In the genomic region with DNA sequence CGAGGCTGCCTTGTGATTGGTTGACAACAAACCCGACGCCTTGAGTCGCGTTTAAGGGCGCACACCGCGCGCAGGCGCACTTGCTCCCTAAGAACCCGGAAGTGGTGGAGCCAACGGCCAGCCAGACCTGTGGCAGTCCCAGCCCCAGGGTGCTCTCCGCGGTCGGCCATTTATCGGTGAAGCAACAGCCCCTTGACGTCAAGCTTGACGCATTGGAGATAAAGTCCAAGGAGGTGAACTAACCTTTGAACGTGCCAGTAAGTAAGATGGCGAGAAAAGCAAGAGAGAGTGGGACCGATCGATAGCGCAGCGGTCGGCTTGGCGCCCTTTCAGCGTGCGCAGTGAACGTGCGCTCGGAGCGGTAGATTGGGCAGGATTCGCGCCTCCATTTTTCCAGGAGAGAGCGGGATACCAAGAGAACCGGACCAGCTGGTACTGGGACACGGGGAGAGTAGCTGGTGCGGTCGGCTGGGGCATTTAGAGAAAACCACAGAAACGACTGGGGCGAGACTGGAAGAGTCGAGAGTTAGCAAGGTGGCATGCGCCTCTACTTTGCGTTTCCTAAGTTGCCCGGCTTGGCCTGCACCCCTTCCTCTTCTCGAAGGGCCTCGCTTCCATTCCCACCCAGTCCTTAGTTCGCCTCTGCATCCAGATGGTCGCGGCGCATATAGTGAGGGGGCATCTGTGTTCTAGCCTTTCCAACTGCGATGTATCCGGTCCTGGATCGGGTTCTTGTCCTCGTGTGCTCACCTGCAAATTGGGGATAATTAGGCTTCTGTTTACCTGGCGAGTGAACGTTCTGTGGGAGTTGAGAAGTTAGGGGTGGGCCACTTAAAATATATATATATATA, we compare ENCODE assay signal across 8 cellular contexts. TPM values are rescaled to one million over a fixed set of nuclear protein-coding genes. Genes with fewer than 3 reads are reported as not detected.
DNase-seq lines count a peak whose midpoint lies in the region; ATAC-seq and TF ChIP-seq lines count a peak whose summit lies in the region.

A gene (plus strand): TSS at position 364 of the 851 bp plus-strand sequence. CDS start 2,908 bp downstream, outside the sequence.

- peak; percentile 54 for TF ChIP-seq POLR2A in GM19193 (IDR thresholded peaks at IDR 0.05; ENCODE audit: extremely low read depth, insufficient read depth, insufficient read length)

- H3K27me3 ChIP-seq in kidney epithelial cell (ENCODE audit: control insufficient read depth, insufficient read depth, low read length): no peaks in the 10 kb centered on the region

- ATAC-seq in HG03439 (IDR thresholded peaks at IDR 0.05; ENCODE audit: unreplicated experiment): peak; percentile 93

- peak; percentile 100 for DNase-seq in AG20443 (ENCODE audit: low spot score)
- peak; percentile 97 for DNase-seq in NCI-H510A treated with DMSO at 0.1 percent for 48 hours (lab: John Stamatoyannopoulos, UW)
- peak; percentile 98 to 99 for DNase-seq in activated CD4-positive, alpha-beta T cell treated with anti-CD3 and anti-CD28 coated beads for 24 hours (ENCODE audit: low read depth in 2 of 2)
- peak; percentile 100 for DNase-seq in chondrocyte (ENCODE audit: low spot score)
- peak; percentile 98 for DNase-seq in kidney epithelial cell (ENCODE audit: low read depth)
- DNase-seq in stimulated activated CD4-positive, alpha-beta T cell treated with anti-CD3 and anti-CD28 coated beads, Interleukin-1b, Interleukin-23, amount 100 ng/mL, for 1 hour (ENCODE audit: low read depth in 2 of 2): peak; percentile 96 to 97

- peak within 1 kb of the TSS; percentile 87 for H3K4me3 ChIP-seq in kidney epithelial cell (ENCODE audit: low read depth, low read length)

- no peaks in the 10 kb centered on the region for H3K9me3 Mint-ChIP-seq in chondrocyte (ENCODE audit: low read depth)

- peaks cover 12% of the 10 kb centered on the region for H3K4me1 Mint-ChIP-seq in chondrocyte (ENCODE audit: low read depth)

- no peaks in the 10 kb centered on the region for H3K36me3 ChIP-seq in kidney epithelial cell (ENCODE audit: control insufficient read depth, insufficient read depth, low read length)

- peak within 1 kb of the TSS; percentile 58 for H3K27ac Mint-ChIP-seq in chondrocyte (ENCODE audit: unreplicated experiment)

- no peak within 1 kb of the TSS for H3K4me3 Mint-ChIP-seq in chondrocyte (ENCODE audit: unreplicated experiment)

- TF ChIP-seq CTCF in chondrocyte (IDR thresholded peaks at IDR 0.05) (no peak), kidney epithelial cell (IDR thresholded peaks at IDR 0.05; ENCODE audit: insufficient read depth, low read length, poor library complexity, severe bottlenecking) (no peak)

- H3K36me3 Mint-ChIP-seq in chondrocyte (ENCODE audit: low read depth): peaks cover 7% of the 10 kb centered on the region

- H3K27me3 Mint-ChIP-seq in chondrocyte (ENCODE audit: low read depth): no peaks in the 10 kb centered on the region

RNA-seq across cellular contexts. Expression of the gene that starts here (rescaled TPM):
- 23.7 to 33.1 TPM (median 26.0 TPM) in 3 replicates for total RNA-seq in chondrocyte
- total RNA-seq in kidney epithelial cell: 27.7 TPM in 2 replicates

Comparison
In these comparisons a context has a peak if more than half of its experiments do, and no peak if none do; other contexts are left out.
1. Peak in every context shown above with its lines: DNase-seq, ATAC-seq and H3K4me3 ChIP-seq.